ENCODE assay signal across 1 cellular context in the genomic region with DNA sequence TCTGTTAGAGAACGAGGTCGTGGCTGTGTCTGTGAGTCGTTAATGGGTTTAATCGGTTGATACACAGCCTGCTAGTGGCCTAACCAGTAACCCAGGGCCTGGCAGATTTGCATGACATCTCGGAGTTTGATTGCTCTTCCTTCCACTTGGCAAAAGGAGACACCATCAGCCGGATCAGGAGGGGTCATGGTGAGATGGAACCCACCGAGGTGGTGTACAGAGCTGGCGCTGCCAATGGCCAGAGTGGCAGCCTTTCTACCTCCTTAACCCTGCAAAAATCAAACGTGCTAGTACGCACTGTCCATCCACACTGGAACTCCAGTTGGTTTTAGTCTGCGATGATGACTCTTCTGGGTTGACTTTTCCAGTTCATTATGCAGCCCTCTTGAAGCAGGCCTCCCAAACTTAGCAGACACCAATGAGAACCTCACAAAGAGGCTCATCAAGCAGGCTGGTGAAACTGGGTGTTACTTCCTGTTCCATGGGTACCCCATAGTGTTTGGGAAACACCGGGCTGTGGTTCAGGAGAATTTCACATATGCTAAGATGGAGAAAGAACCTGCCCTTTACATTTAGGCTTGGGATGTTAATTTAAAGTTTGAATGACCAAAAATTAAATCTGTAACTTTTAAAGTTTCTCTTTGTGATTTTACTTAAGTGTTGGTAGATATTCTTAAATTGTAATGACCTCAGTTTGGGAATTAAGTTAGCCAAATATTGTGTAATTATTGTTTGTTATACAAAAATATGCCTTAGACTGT.
TF ChIP-seq lines count a peak whose summit lies in the region.

No MANE protein-coding gene starts in this region.

TF ChIP-seq in HepG2, 621 proteins besides CTCF, POLR2A, EP300 and RAD21 (continued from another document):
- TF ChIP-seq, protein P1, sequence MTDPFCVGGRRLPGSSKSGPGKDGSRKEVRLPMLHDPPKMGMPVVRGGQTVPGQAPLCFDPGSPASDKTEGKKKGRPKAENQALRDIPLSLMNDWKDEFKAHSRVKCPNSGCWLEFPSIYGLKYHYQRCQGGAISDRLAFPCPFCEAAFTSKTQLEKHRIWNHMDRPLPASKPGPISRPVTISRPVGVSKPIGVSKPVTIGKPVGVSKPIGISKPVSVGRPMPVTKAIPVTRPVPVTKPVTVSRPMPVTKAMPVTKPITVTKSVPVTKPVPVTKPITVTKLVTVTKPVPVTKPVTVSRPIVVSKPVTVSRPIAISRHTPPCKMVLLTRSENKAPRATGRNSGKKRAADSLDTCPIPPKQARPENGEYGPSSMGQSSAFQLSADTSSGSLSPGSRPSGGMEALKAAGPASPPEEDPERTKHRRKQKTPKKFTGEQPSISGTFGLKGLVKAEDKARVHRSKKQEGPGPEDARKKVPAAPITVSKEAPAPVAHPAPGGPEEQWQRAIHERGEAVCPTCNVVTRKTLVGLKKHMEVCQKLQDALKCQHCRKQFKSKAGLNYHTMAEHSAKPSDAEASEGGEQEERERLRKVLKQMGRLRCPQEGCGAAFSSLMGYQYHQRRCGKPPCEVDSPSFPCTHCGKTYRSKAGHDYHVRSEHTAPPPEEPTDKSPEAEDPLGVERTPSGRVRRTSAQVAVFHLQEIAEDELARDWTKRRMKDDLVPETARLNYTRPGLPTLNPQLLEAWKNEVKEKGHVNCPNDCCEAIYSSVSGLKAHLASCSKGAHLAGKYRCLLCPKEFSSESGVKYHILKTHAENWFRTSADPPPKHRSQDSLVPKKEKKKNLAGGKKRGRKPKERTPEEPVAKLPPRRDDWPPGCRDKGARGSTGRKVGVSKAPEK (CRISPR knock-in tag; IDR thresholded peaks at IDR 0.05; ENCODE audit: borderline replicate concordance): peak; percentile 57; the same call in 1 of the 2 replicates
- no peak for TF ChIP-seq ZNF772 (CRISPR knock-in tag; IDR thresholded peaks at IDR 0.05)
- no peak for TF ChIP-seq SMAD9 (CRISPR knock-in tag; IDR thresholded peaks at IDR 0.05)
- peak; percentile 57 for TF ChIP-seq RBFOX2 (IDR thresholded peaks at IDR 0.05; ENCODE audit: low read depth, low read length)
- 0 out of 2 replicates have a peak, but pooled peaks have one; percentile 59 for TF ChIP-seq PAX8 (CRISPR knock-in tag; IDR thresholded peaks at IDR 0.05; ENCODE audit: borderline replicate concordance)
- TF ChIP-seq KMT2A (CRISPR knock-in tag; IDR thresholded peaks at IDR 0.05): peak; percentile 61; the same call in 1 of the 2 replicates
- TF ChIP-seq SRF (IDR thresholded peaks at IDR 0.05; ENCODE audit: low read depth, low read length): 0 out of 2 replicates have a peak, but pooled peaks have one; percentile 12
- TF ChIP-seq CCDC6 (CRISPR knock-in tag; IDR thresholded peaks at IDR 0.05): no peak
- TF ChIP-seq POLR2AphosphoS5 (IDR thresholded peaks at IDR 0.05; ENCODE audit: low read depth, low read length): peak; percentile 27; the same call in 1 of the 2 replicates
- TF ChIP-seq STAT5B (CRISPR knock-in tag; IDR thresholded peaks at IDR 0.05): no peak
- no peak for TF ChIP-seq FOXP1 (IDR thresholded peaks at IDR 0.05)
- no peak for TF ChIP-seq FOXP1 (CRISPR knock-in tag; IDR thresholded peaks at IDR 0.05)
- no peak for TF ChIP-seq CAMTA2 (CRISPR knock-in tag; IDR thresholded peaks at IDR 0.05; ENCODE audit: borderline replicate concordance)
- TF ChIP-seq HNRNPK (IDR thresholded peaks at IDR 0.05; ENCODE audit: low read depth, low read length, poor library complexity, severe bottlenecking): no peak
- 0 out of 2 replicates have a peak, but pooled peaks have one; percentile 36 for TF ChIP-seq ZNF558 (CRISPR knock-in tag; IDR thresholded peaks at IDR 0.05; ENCODE audit: borderline replicate concordance)
- TF ChIP-seq TEAD2 (CRISPR knock-in tag; IDR thresholded peaks at IDR 0.05): no peak
- TF ChIP-seq ZNF382 (CRISPR knock-in tag; IDR thresholded peaks at IDR 0.05; ENCODE audit: borderline replicate concordance): no peak
- TF ChIP-seq, protein P2, sequence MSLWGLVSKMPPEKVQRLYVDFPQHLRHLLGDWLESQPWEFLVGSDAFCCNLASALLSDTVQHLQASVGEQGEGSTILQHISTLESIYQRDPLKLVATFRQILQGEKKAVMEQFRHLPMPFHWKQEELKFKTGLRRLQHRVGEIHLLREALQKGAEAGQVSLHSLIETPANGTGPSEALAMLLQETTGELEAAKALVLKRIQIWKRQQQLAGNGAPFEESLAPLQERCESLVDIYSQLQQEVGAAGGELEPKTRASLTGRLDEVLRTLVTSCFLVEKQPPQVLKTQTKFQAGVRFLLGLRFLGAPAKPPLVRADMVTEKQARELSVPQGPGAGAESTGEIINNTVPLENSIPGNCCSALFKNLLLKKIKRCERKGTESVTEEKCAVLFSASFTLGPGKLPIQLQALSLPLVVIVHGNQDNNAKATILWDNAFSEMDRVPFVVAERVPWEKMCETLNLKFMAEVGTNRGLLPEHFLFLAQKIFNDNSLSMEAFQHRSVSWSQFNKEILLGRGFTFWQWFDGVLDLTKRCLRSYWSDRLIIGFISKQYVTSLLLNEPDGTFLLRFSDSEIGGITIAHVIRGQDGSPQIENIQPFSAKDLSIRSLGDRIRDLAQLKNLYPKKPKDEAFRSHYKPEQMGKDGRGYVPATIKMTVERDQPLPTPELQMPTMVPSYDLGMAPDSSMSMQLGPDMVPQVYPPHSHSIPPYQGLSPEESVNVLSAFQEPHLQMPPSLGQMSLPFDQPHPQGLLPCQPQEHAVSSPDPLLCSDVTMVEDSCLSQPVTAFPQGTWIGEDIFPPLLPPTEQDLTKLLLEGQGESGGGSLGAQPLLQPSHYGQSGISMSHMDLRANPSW (CRISPR knock-in tag; IDR thresholded peaks at IDR 0.05; ENCODE audit: borderline replicate concordance): no peak
- TF ChIP-seq, protein P3, sequence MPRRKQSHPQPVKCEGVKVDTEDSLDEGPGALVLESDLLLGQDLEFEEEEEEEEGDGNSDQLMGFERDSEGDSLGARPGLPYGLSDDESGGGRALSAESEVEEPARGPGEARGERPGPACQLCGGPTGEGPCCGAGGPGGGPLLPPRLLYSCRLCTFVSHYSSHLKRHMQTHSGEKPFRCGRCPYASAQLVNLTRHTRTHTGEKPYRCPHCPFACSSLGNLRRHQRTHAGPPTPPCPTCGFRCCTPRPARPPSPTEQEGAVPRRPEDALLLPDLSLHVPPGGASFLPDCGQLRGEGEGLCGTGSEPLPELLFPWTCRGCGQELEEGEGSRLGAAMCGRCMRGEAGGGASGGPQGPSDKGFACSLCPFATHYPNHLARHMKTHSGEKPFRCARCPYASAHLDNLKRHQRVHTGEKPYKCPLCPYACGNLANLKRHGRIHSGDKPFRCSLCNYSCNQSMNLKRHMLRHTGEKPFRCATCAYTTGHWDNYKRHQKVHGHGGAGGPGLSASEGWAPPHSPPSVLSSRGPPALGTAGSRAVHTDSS (CRISPR knock-in tag; conservative IDR thresholded peaks at IDR 0.05): no peak
- TF ChIP-seq, protein P4, sequence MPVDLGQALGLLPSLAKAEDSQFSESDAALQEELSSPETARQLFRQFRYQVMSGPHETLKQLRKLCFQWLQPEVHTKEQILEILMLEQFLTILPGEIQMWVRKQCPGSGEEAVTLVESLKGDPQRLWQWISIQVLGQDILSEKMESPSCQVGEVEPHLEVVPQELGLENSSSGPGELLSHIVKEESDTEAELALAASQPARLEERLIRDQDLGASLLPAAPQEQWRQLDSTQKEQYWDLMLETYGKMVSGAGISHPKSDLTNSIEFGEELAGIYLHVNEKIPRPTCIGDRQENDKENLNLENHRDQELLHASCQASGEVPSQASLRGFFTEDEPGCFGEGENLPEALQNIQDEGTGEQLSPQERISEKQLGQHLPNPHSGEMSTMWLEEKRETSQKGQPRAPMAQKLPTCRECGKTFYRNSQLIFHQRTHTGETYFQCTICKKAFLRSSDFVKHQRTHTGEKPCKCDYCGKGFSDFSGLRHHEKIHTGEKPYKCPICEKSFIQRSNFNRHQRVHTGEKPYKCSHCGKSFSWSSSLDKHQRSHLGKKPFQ (CRISPR knock-in tag; IDR thresholded peaks at IDR 0.05; ENCODE audit: insufficient replicate concordance): no peak
- TF ChIP-seq, protein P5, sequence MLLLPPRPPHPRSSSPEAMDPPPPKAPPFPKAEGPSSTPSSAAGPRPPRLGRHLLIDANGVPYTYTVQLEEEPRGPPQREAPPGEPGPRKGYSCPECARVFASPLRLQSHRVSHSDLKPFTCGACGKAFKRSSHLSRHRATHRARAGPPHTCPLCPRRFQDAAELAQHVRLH (CRISPR knock-in tag; IDR thresholded peaks at IDR 0.05; ENCODE audit: borderline replicate concordance, low read depth): no peak
- TF ChIP-seq, protein P6, sequence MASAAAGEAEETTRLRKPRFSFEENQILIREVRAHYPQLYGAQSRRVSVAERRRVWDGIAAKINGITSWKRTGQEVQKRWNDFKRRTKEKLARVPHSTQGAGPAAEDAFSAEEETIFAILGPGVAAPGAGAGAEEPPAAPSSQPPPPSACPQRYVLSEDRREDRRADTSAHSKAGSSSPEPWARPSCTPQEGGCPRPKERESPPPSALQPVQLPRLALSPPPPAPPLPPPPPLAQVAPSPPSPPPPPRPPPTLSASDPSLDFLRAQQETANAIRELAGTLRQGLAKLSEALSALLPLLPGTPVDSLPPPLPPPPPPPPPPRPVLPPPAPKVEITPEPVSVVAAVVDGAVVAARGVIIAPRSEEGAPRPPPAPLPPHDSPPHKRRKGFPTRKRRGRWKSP (CRISPR knock-in tag; IDR thresholded peaks at IDR 0.05): peak; percentile 22; the same call in 1 of the 2 replicates
- TF ChIP-seq ZFP41 (CRISPR knock-in tag; IDR thresholded peaks at IDR 0.05; ENCODE audit: borderline replicate concordance): no peak
